9 cellular contexts compared by ENCODE assay signal in genomic region chr15:45454825-45455224, GRCh38.
DNase-seq lines count a peak whose midpoint lies in the region; ATAC-seq and TF ChIP-seq lines count a peak whose summit lies in the region.
"Had no signal": no experiment of that assay in that cellular context is flagged by ENCODE, and none has a peak within 500 bp of the region (broad histone marks: within the 10 kb centered on the region; RNA-seq: fewer than 3 reads in every experiment).

No MANE protein-coding gene starts in this region.

- H3K4me3 Mint-ChIP-seq in CD8-positive, alpha-beta memory T cell, result peak overlapping the region; percentile 60 to 88 (median 72)
- H3K4me3 Mint-ChIP-seq in activated CD4-positive, alpha-beta T cell treated with anti-CD3 and anti-CD28 coated beads, Interleukin-2, amount 10 ng/mL, durations not matched to agents 7 days and 5 days, result peak overlapping the region; percentile 53

- no peak for TF ChIP-seq POLR2A in esophagus squamous epithelium (IDR thresholded peaks at IDR 0.05)

- H3K36me3 Mint-ChIP-seq in CD8-positive, alpha-beta memory T cell, result peaks cover 0 to 1% (median 0%) of the 10 kb centered on the region in 3 donors
- peaks cover 2% of the 10 kb centered on the region for H3K36me3 Mint-ChIP-seq in activated CD4-positive, alpha-beta T cell treated with anti-CD3 and anti-CD28 coated beads, Interleukin-2, amount 10 ng/mL, durations not matched to agents 7 days and 5 days (ENCODE audit: low read depth)

- H3K36me3 ChIP-seq in CD8-positive, alpha-beta memory T cell (ENCODE audit: insufficient read depth, low read length), result no peaks in the 10 kb centered on the region
- H3K36me3 ChIP-seq in KOPT-K1 (ENCODE audit: insufficient read depth, low read length), result no peaks in the 10 kb centered on the region
- no peaks in the 10 kb centered on the region for H3K36me3 ChIP-seq in osteoblast (ENCODE audit: insufficient read depth, low read length)
- no peaks in the 10 kb centered on the region for H3K36me3 ChIP-seq in upper lobe of right lung
- H3K36me3 ChIP-seq in esophagus squamous epithelium, result no peaks in the 10 kb centered on the region
- H3K36me3 ChIP-seq: uterus had no signal

- WGBS in esophagus squamous epithelium, 2 donors, result 12 to 33% methylated on average over 7 to 8 of the region's 8 CpGs

- no peaks in the 10 kb centered on the region for H3K79me2 ChIP-seq in osteoblast (ENCODE audit: insufficient read depth, low read length)

- peaks cover 0 to 1% of the 10 kb centered on the region in 2 donors for H3K27me3 Mint-ChIP-seq in CD8-positive, alpha-beta memory T cell
- no peaks in the 10 kb centered on the region for H3K27me3 Mint-ChIP-seq in activated CD4-positive, alpha-beta T cell treated with anti-CD3 and anti-CD28 coated beads, Interleukin-2, amount 10 ng/mL, durations not matched to agents 7 days and 5 days

- H3K27ac Mint-ChIP-seq in CD8-positive, alpha-beta memory T cell, result peak overlapping the region; percentile 77 to 96 (median 95)
- peak overlapping the region; percentile 94 for H3K27ac Mint-ChIP-seq in activated CD4-positive, alpha-beta T cell treated with anti-CD3 and anti-CD28 coated beads, Interleukin-2, amount 10 ng/mL, durations not matched to agents 7 days and 5 days

- no peaks in the 10 kb centered on the region for H3K9me3 ChIP-seq in CD8-positive, alpha-beta memory T cell (ENCODE audit: low read length)
- H3K9me3 ChIP-seq in KOPT-K1 (ENCODE audit: insufficient read depth, low read length, poor library complexity, severe bottlenecking) (no peaks in the 10 kb centered on the region), osteoblast (ENCODE audit: low read depth, low read length) (no peaks in the 10 kb centered on the region), upper lobe of right lung (no peaks in the 10 kb centered on the region), esophagus squamous epithelium (no peaks in the 10 kb centered on the region)
- H3K9me3 ChIP-seq: uterus had no signal

- H4K20me1 ChIP-seq in osteoblast (ENCODE audit: insufficient read depth, low read length), result no peaks in the 10 kb centered on the region

- H3K27ac ChIP-seq in CD8-positive, alpha-beta memory T cell (ENCODE audit: low read depth, low read length), result no peak overlapping the region
- H3K27ac ChIP-seq in KOPT-K1 (ENCODE audit: low read depth, low read length, poor library complexity, severe bottlenecking) (peak overlapping the region; percentile 49), osteoblast (ENCODE audit: low read depth, low read length) (peak overlapping the region; percentile 74), upper lobe of right lung (peak overlapping the region; percentile 49), esophagus squamous epithelium (peak overlapping the region in 1 of 4 donors; percentile 54)
- H3K27ac ChIP-seq: uterus had no signal

- peaks cover 40% of the 10 kb centered on the region for H3K4me1 ChIP-seq in CD8-positive, alpha-beta memory T cell (ENCODE audit: insufficient read depth, low read length)
- H3K4me1 ChIP-seq in osteoblast (ENCODE audit: insufficient read depth, low read length), result peaks cover 40% of the 10 kb centered on the region
- peaks cover 31% of the 10 kb centered on the region for H3K4me1 ChIP-seq in upper lobe of right lung
- H3K4me1 ChIP-seq in esophagus squamous epithelium, result peaks cover 19 to 53% (median 21%) of the 10 kb centered on the region in 3 donors
- H3K4me1 ChIP-seq: uterus had no signal

- TF ChIP-seq CTCF in osteoblast (IDR thresholded peaks at IDR 0.05; ENCODE audit: extremely low read depth, low read depth, low read length), result no peak
- TF ChIP-seq CTCF in upper lobe of right lung (IDR thresholded peaks at IDR 0.05), result no peak
- TF ChIP-seq CTCF in esophagus squamous epithelium (IDR thresholded peaks at IDR 0.05), result no peak

- H2AFZ ChIP-seq in osteoblast (ENCODE audit: low read length), result peak overlapping the region; percentile 46

- CTCF ChIA-PET in CD8-positive, alpha-beta memory T cell (lab: Charles Lee), result interaction anchor here (1.1 to 3.6 kb wide), 4 partner anchors 18 to 159 kb away, joined by 3 to 25 read pairs (median 6); no protein-coding TSS in a partner anchor
- CTCF ChIA-PET in activated CD4-positive, alpha-beta T cell treated with anti-CD3 and anti-CD28 coated beads, Interleukin-2, amount 10 ng/mL, durations not matched to agents 7 days and 5 days (lab: Charles Lee), result interaction anchor here (0.9 to 2.6 kb wide), 5 partner anchors 11 to 28 kb away, joined by 4 to 10 read pairs (median 5); no protein-coding TSS in a partner anchor

- ATAC-seq in GM21447 (IDR thresholded peaks at IDR 0.05; ENCODE audit: unreplicated experiment), result peak; percentile 69
- ATAC-seq in upper lobe of right lung, result peak; percentile 73

- H3K4me2 ChIP-seq in osteoblast (ENCODE audit: insufficient read depth, low read length), result peak overlapping the region; percentile 75

- no peaks in the 10 kb centered on the region for H3K9me3 Mint-ChIP-seq in CD8-positive, alpha-beta memory T cell
- H3K9me3 Mint-ChIP-seq in activated CD4-positive, alpha-beta T cell treated with anti-CD3 and anti-CD28 coated beads, Interleukin-2, amount 10 ng/mL, durations not matched to agents 7 days and 5 days, result peaks cover 9% of the 10 kb centered on the region

- H3K27me3 ChIP-seq in CD8-positive, alpha-beta memory T cell (ENCODE audit: insufficient read depth, low read length, poor library complexity, severe bottlenecking), result no peaks in the 10 kb centered on the region
- H3K27me3 ChIP-seq in osteoblast (ENCODE audit: insufficient read depth, low read length), result no peaks in the 10 kb centered on the region
- no peaks in the 10 kb centered on the region for H3K27me3 ChIP-seq in upper lobe of right lung
- H3K27me3 ChIP-seq in esophagus squamous epithelium, result no peaks in the 10 kb centered on the region
- H3K27me3 ChIP-seq: uterus had no signal

- POLR2A ChIA-PET in CD8-positive, alpha-beta memory T cell (lab: Charles Lee), result interaction anchor here (0.6 kb wide), 1 partner anchor 90 kb away, joined by 3 read pairs; no protein-coding TSS in a partner anchor
- POLR2A ChIA-PET in activated CD4-positive, alpha-beta T cell treated with anti-CD3 and anti-CD28 coated beads, Interleukin-2, amount 10 ng/mL, durations not matched to agents 7 days and 5 days (lab: Charles Lee), result no interaction called here

- intact Hi-C loops in upper lobe of right lung (cut with DNase I), result loop anchor here (5.0 kb wide), 1 partner anchor 157 kb away; no protein-coding TSS in a partner anchor
- intact Hi-C loops in esophagus squamous epithelium (cut with DNase I), result loop anchor here (5.0 kb wide), 1 partner anchor 157 kb away; no protein-coding TSS in a partner anchor

- peak overlapping the region; percentile 40 for H3K4me3 ChIP-seq in CD8-positive, alpha-beta memory T cell (ENCODE audit: low read length)
- H3K4me3 ChIP-seq in osteoblast (ENCODE audit: insufficient read depth, low read length) (peak overlapping the region; percentile 49), upper lobe of right lung (no peak overlapping the region), esophagus squamous epithelium (no peak overlapping the region)
- H3K4me3 ChIP-seq: uterus had no signal

- DNase-seq in CD8-positive, alpha-beta memory T cell, result peak; percentile 51 to 80 (median 73)
- peak; percentile 85 for DNase-seq in activated CD4-positive, alpha-beta T cell treated with anti-CD3 and anti-CD28 coated beads, Interleukin-2, amount 10 ng/mL, durations not matched to agents 7 days and 5 days
- DNase-seq in effector CD4-positive, alpha-beta T cell, result peak; percentile 64
- DNase-seq in osteoblast (ENCODE audit: insufficient read length, low spot score, missing footprints) (peak; percentile 97), upper lobe of right lung (peak; percentile 87), esophagus squamous epithelium (lab: John Stamatoyannopoulos, UW) (no peak)

- H3K4me1 Mint-ChIP-seq in CD8-positive, alpha-beta memory T cell, result peaks cover 43 to 55% (median 53%) of the 10 kb centered on the region in 3 donors
- H3K4me1 Mint-ChIP-seq in activated CD4-positive, alpha-beta T cell treated with anti-CD3 and anti-CD28 coated beads, Interleukin-2, amount 10 ng/mL, durations not matched to agents 7 days and 5 days, result peaks cover 56% of the 10 kb centered on the region

Comparison
In these comparisons a context has a peak if more than half of its experiments do, and no peak if none do; other contexts are left out.
1. H3K4me3 ChIP-seq: peak in CD8-positive, alpha-beta memory T cell (single experiment) and osteoblast (single experiment); none in upper lobe of right lung (single experiment) and esophagus squamous epithelium (0 of 4).